ENCODE assay signal across 15 cellular contexts in genomic region chr20:3164043-3164762, GRCh38. TPM values are rescaled to one million over a fixed set of nuclear protein-coding genes. Genes with fewer than 3 reads are reported as not detected.
DNase-seq lines count a peak whose midpoint lies in the region; ATAC-seq and TF ChIP-seq lines count a peak whose summit lies in the region.
"Had no signal": no experiment of that assay in that cellular context is flagged by ENCODE, and none has a peak within 500 bp of the region (broad histone marks: within the 10 kb centered on the region; RNA-seq: fewer than 3 reads in every experiment).

No MANE protein-coding gene starts in this region.

- no peak for TF ChIP-seq POLR2A in uterus (IDR thresholded peaks at IDR 0.05)

- DNase-seq in DMS53 (lab: John Stamatoyannopoulos, UW) = peak; percentile 73
- no peak for DNase-seq in DMS53 treated with DMSO at 0.1 percent for 48 hours (lab: John Stamatoyannopoulos, UW; ENCODE audit: unreplicated experiment)
- peak; percentile 29 for DNase-seq in GM10266 (ENCODE audit: extremely low spot score)
- no peak for DNase-seq in RWPE2 (ENCODE audit: low spot score)
- no peak for DNase-seq in neural crest cell (ENCODE audit: low read depth, low spot score)
- DNase-seq in activated naive CD4-positive, alpha-beta T cell treated with anti-CD3 and anti-CD28 coated beads for 36 hours = no peak
- no peak for DNase-seq in uterus
- DNase-seq: Calu3, HFFc6, Kasumi-1, NCI-H1417 treated with DMSO at 0.1 percent for 48 hours, NCI-H526 treated with DMSO at 0.1 percent for 48 hours had no signal

- no peaks in the 10 kb centered on the region for H3K9me3 ChIP-seq in RWPE2 (ENCODE audit: severe bottlenecking)
- no peaks in the 10 kb centered on the region for H3K9me3 ChIP-seq in uterus

- peak overlapping the region; percentile 23 for H3K4me3 Mint-ChIP-seq in neural crest cell
- H3K4me3 Mint-ChIP-seq in activated T-helper 17 cell treated with anti-CD3 and anti-CD28 coated beads, Interleukin-2, amount 50 U/mL, for 72 hours = no peak overlapping the region
- H3K4me3 Mint-ChIP-seq in activated naive CD4-positive, alpha-beta T cell treated with anti-CD3 and anti-CD28 coated beads for 36 hours = no peak overlapping the region
- H3K4me3 Mint-ChIP-seq: HFFc6 had no signal

- intact Hi-C loops in activated naive CD4-positive, alpha-beta T cell treated with anti-CD3 and anti-CD28 coated beads for 36 hours (cut with micrococcal nuclease) = no loop called here
- intact Hi-C loops in uterus (cut with DNase I; ENCODE audit: low total_unique reads) = no loop called here

- no peak overlapping the region for H3K27ac Mint-ChIP-seq in neural crest cell (ENCODE audit: unreplicated experiment)
- H3K27ac Mint-ChIP-seq in activated T-helper 17 cell treated with anti-CD3 and anti-CD28 coated beads, Interleukin-2, amount 50 U/mL, for 72 hours = no peak overlapping the region
- H3K27ac Mint-ChIP-seq in activated naive CD4-positive, alpha-beta T cell treated with anti-CD3 and anti-CD28 coated beads for 36 hours = no peak overlapping the region
- H3K27ac Mint-ChIP-seq: HFFc6 had no signal

- no peak for ATAC-seq in RWPE2 (ENCODE audit: low read depth)
- no peak for ATAC-seq in activated T-helper 17 cell treated with anti-CD3 and anti-CD28 coated beads, Interleukin-2, amount 50 U/mL, for 72 hours (replicated peaks)
- ATAC-seq: Panc1, SK-N-SH treated with all-trans-retinoic acid at 6 μM for 48 hours had no signal

- TF ChIP-seq CTCF in GM10266 (IDR thresholded peaks at IDR 0.05; ENCODE audit: control insufficient read depth, insufficient read depth, low read depth, missing control alignments) (no peak), RWPE2 (IDR thresholded peaks at IDR 0.05; ENCODE audit: poor library complexity, severe bottlenecking) (no peak), neural crest cell (conservative IDR thresholded peaks at IDR 0.05) (no peak), uterus (IDR thresholded peaks at IDR 0.05) (no peak)

- H3K27me3 Mint-ChIP-seq in neural crest cell (ENCODE audit: low read depth) = peaks cover 13% of the 10 kb centered on the region
- peaks cover 9% of the 10 kb centered on the region for H3K27me3 Mint-ChIP-seq in activated T-helper 17 cell treated with anti-CD3 and anti-CD28 coated beads, Interleukin-2, amount 50 U/mL, for 72 hours
- peaks cover 3% of the 10 kb centered on the region for H3K27me3 Mint-ChIP-seq in activated naive CD4-positive, alpha-beta T cell treated with anti-CD3 and anti-CD28 coated beads for 36 hours (ENCODE audit: low read depth)

- no peaks in the 10 kb centered on the region for H3K36me3 ChIP-seq in RWPE2 (ENCODE audit: low read depth)
- H3K36me3 ChIP-seq in uterus = no peaks in the 10 kb centered on the region

- H3K36me3 Mint-ChIP-seq in neural crest cell (ENCODE audit: low read depth) = no peaks in the 10 kb centered on the region
- peaks cover 3% of the 10 kb centered on the region for H3K36me3 Mint-ChIP-seq in activated T-helper 17 cell treated with anti-CD3 and anti-CD28 coated beads, Interleukin-2, amount 50 U/mL, for 72 hours (ENCODE audit: low read depth)
- H3K36me3 Mint-ChIP-seq in activated naive CD4-positive, alpha-beta T cell treated with anti-CD3 and anti-CD28 coated beads for 36 hours (ENCODE audit: low read depth) = peaks cover 2% of the 10 kb centered on the region

- H3K9me3 Mint-ChIP-seq in neural crest cell = no peaks in the 10 kb centered on the region
- H3K9me3 Mint-ChIP-seq in activated T-helper 17 cell treated with anti-CD3 and anti-CD28 coated beads, Interleukin-2, amount 50 U/mL, for 72 hours = no peaks in the 10 kb centered on the region
- no peaks in the 10 kb centered on the region for H3K9me3 Mint-ChIP-seq in activated naive CD4-positive, alpha-beta T cell treated with anti-CD3 and anti-CD28 coated beads for 36 hours
- H3K9me3 Mint-ChIP-seq: HFFc6 had no signal

- H3K4me3 ChIP-seq in RWPE2 (ENCODE audit: severe bottlenecking) = peak overlapping the region; percentile 16
- H3K4me3 ChIP-seq in uterus = no peak overlapping the region

- H3K4me1 Mint-ChIP-seq in neural crest cell = peaks cover 7% of the 10 kb centered on the region
- no peaks in the 10 kb centered on the region for H3K4me1 Mint-ChIP-seq in activated T-helper 17 cell treated with anti-CD3 and anti-CD28 coated beads, Interleukin-2, amount 50 U/mL, for 72 hours
- peaks cover 10% of the 10 kb centered on the region for H3K4me1 Mint-ChIP-seq in activated naive CD4-positive, alpha-beta T cell treated with anti-CD3 and anti-CD28 coated beads for 36 hours (ENCODE audit: low read depth)

- H3K27me3 ChIP-seq in RWPE2 (ENCODE audit: insufficient read depth, poor library complexity, severe bottlenecking) = no peaks in the 10 kb centered on the region
- H3K27me3 ChIP-seq in uterus = no peaks in the 10 kb centered on the region

- no peak overlapping the region for H3K27ac ChIP-seq in RWPE2 (ENCODE audit: poor library complexity, severe bottlenecking)
- no peak overlapping the region for H3K27ac ChIP-seq in uterus

- CTCF ChIA-PET in activated naive CD4-positive, alpha-beta T cell treated with anti-CD3 and anti-CD28 coated beads for 36 hours (lab: Charles Lee) = interaction anchor here (1.2 kb wide), 1 partner anchor 56 kb away, joined by 3 read pairs; no protein-coding TSS in a partner anchor

- H3K4me1 ChIP-seq in RWPE2 (ENCODE audit: insufficient read depth, poor library complexity, severe bottlenecking) (no peaks in the 10 kb centered on the region), uterus (no peaks in the 10 kb centered on the region)

RNA-seq across cellular contexts. Expression of gene FASTKD5, which starts 4.5 kb away (rescaled TPM):
- total RNA-seq in neural crest cell = 17.1 and 18.8 TPM in 2 replicates
- 10 to 100 TPM; 20.4 to 32.9 TPM for total RNA-seq in activated T-helper 17 cell treated with anti-CD3 and anti-CD28 coated beads, Interleukin-2, amount 50 U/mL, for 72 hours
- total RNA-seq in activated naive CD4-positive, alpha-beta T cell treated with anti-CD3 and anti-CD28 coated beads for 36 hours = 10 to 100 TPM; 11.8 to 12.0 TPM
- total RNA-seq in uterus = 10 to 100 TPM; 12.3 to 17.2 (median 12.7) TPM

RNA-seq across cellular contexts. Expression of gene UBOX5, which starts 4.5 kb away (rescaled TPM):
- total RNA-seq in neural crest cell (8.3 and 9.8 TPM in 2 replicates), uterus (10 to 100 TPM in 2 of 4 donors, 1 to 10 TPM in 2; 2.6 to 14.1 (median 8.5) TPM)
- 1 to 10 TPM; 6.5 to 7.0 TPM for total RNA-seq in activated T-helper 17 cell treated with anti-CD3 and anti-CD28 coated beads, Interleukin-2, amount 50 U/mL, for 72 hours
- total RNA-seq in activated naive CD4-positive, alpha-beta T cell treated with anti-CD3 and anti-CD28 coated beads for 36 hours = 1 to 10 TPM; 5.4 to 5.9 TPM

RNA-seq across cellular contexts. Expression of gene LZTS3, which starts 9.1 kb away (rescaled TPM):
- total RNA-seq in neural crest cell (10.8 and 11.0 TPM in 2 replicates), uterus (10 to 100 TPM in 2 of 4 donors, 1 to 10 TPM in 2; 3.6 to 13.1 (median 8.2) TPM)
- total RNA-seq in activated T-helper 17 cell treated with anti-CD3 and anti-CD28 coated beads, Interleukin-2, amount 50 U/mL, for 72 hours = 1 to 10 TPM in 1 of 2 donors, under 1 TPM in 1; 0.82 to 3.1 TPM
- 1 to 10 TPM; 1.2 to 1.4 TPM for total RNA-seq in activated naive CD4-positive, alpha-beta T cell treated with anti-CD3 and anti-CD28 coated beads for 36 hours

RNA-seq across cellular contexts. Expression of gene DDRGK1, which starts 40.3 kb away (rescaled TPM):
- total RNA-seq in neural crest cell (56.6 and 57.2 TPM in 2 replicates), uterus (10 to 100 TPM; 37.7 to 74.9 (median 40.1) TPM)
- 10 to 100 TPM; 67.7 to 71.2 TPM for total RNA-seq in activated T-helper 17 cell treated with anti-CD3 and anti-CD28 coated beads, Interleukin-2, amount 50 U/mL, for 72 hours
- total RNA-seq in activated naive CD4-positive, alpha-beta T cell treated with anti-CD3 and anti-CD28 coated beads for 36 hours = 10 to 100 TPM; 78.2 to 79.5 TPM

RNA-seq across cellular contexts. Expression of gene ITPA, which starts 45.1 kb away (rescaled TPM):
- 58.7 and 67.0 TPM in 2 replicates for total RNA-seq in neural crest cell
- total RNA-seq in activated T-helper 17 cell treated with anti-CD3 and anti-CD28 coated beads, Interleukin-2, amount 50 U/mL, for 72 hours = 10 to 100 TPM; 45.0 to 85.6 TPM
- total RNA-seq in activated naive CD4-positive, alpha-beta T cell treated with anti-CD3 and anti-CD28 coated beads for 36 hours = 10 to 100 TPM; 38.2 to 42.1 TPM
- total RNA-seq in uterus = 10 to 100 TPM in 3 of 4 donors, 1 to 10 TPM in 1; 6.9 to 25.0 (median 21.8) TPM

Comparison
In these comparisons a context has a peak if more than half of its experiments do, and no peak if none do; other contexts are left out.
1. DNase-seq: peak in DMS53 (single experiment) and GM10266 (single experiment); none in DMS53 treated with DMSO at 0.1 percent for 48 hours (single experiment), RWPE2 (single experiment), neural crest cell (single experiment), activated naive CD4-positive, alpha-beta T cell treated with anti-CD3 and anti-CD28 coated beads for 36 hours (single experiment) and uterus (0 of 2).